Comparison of ENCODE assay signal across 25 cellular contexts in the genomic region with DNA sequence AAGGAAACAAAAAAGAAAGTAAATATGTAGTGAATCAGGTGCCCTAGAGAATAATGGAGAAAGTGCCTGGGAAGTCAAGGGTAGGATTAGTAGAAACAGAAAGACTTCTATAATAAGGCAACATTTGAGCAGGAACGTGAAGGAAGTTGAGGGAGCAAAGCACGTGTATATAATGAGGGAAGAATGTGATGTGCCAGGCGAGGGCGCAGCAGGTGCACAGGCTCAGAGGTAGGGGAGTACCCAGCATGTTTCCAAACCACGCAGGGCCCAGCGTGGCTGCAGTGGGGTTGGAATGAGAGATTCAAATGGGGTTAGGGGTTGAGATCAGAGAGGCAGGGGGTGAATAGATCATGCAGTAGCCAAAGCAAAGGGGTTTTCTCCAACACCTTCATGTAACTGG.
A peak's percentile ranks its signal among the peaks of the same experiment; 100 is the strongest.
DNase-seq lines count a peak whose midpoint lies in the region; ATAC-seq, FAIRE-seq and TF ChIP-seq lines count a peak whose summit lies in the region.
"Had no signal": no experiment of that assay in that cellular context is flagged by ENCODE, and none has a peak within 500 bp of the region (broad histone marks: within the 10 kb centered on the region; RNA-seq: fewer than 3 reads in every experiment).

No MANE protein-coding gene starts in this region.

- no peaks in the 10 kb centered on the region for H3K36me3 Mint-ChIP-seq in nephron progenitor cell (ENCODE audit: low read depth)
- H3K36me3 Mint-ChIP-seq: naive thymus-derived CD8-positive, alpha-beta T cell; stimulated activated memory B cell treated with anti-CD40 and anti-IgM and Interleukin-4, amounts not matched to agents 10 μg/mL and 1 μg/mL and 100 μg/mL, for 72 hours had no signal

- H3K9me3 Mint-ChIP-seq in nephron progenitor cell, result no peaks in the 10 kb centered on the region
- H3K9me3 Mint-ChIP-seq: activated CD4-positive, alpha-beta T cell treated with anti-CD3 and anti-CD28 coated beads, Interleukin-2, amount 10 ng/mL, durations not matched to agents 7 days and 5 days; naive thymus-derived CD8-positive, alpha-beta T cell; stimulated activated memory B cell treated with anti-CD40 and anti-IgM and Interleukin-4, amounts not matched to agents 10 μg/mL and 1 μg/mL and 100 μg/mL, for 72 hours had no signal

- no peak overlapping the region for H3K9ac ChIP-seq in SU-DHL-6 (ENCODE audit: low read length)
- H3K9ac ChIP-seq: GM23248, KMS-11 had no signal

- peak overlapping the region; percentile 88 for H2AFZ ChIP-seq in SU-DHL-6 (ENCODE audit: low read depth, low read length, severe bottlenecking)
- H2AFZ ChIP-seq: GM23248 had no signal

- no peak overlapping the region for H3K4me2 ChIP-seq in SU-DHL-6 (ENCODE audit: low read depth, low read length, poor library complexity, severe bottlenecking)
- H3K4me2 ChIP-seq: KMS-11 had no signal

- peak overlapping the region; percentile 48 for H3K4me3 Mint-ChIP-seq in nephron progenitor cell
- H3K4me3 Mint-ChIP-seq: activated CD4-positive, alpha-beta T cell treated with anti-CD3 and anti-CD28 coated beads, Interleukin-2, amount 10 ng/mL, durations not matched to agents 7 days and 5 days; naive thymus-derived CD8-positive, alpha-beta T cell; stimulated activated memory B cell treated with anti-CD40 and anti-IgM and Interleukin-4, amounts not matched to agents 10 μg/mL and 1 μg/mL and 100 μg/mL, for 72 hours had no signal

- TF ChIP-seq CTCF in GM12864 (IDR thresholded peaks at IDR 0.05; ENCODE audit: low read depth, low read length, missing control alignments) (peak; percentile 21), SU-DHL-6 (IDR thresholded peaks at IDR 0.05; ENCODE audit: insufficient read depth, low read length, poor library complexity, severe bottlenecking) (peak; percentile 18), nephron progenitor cell (IDR thresholded peaks at IDR 0.05) (no peak)

- no peaks in the 10 kb centered on the region for H3K27me3 ChIP-seq in SU-DHL-6 (ENCODE audit: low read length)
- H3K27me3 ChIP-seq: testis had no signal

- peaks cover 16% of the 10 kb centered on the region for H3K27me3 Mint-ChIP-seq in nephron progenitor cell (ENCODE audit: low read depth, poor library complexity)
- H3K27me3 Mint-ChIP-seq: stimulated activated memory B cell treated with anti-CD40 and anti-IgM and Interleukin-4, amounts not matched to agents 10 μg/mL and 1 μg/mL and 100 μg/mL, for 72 hours had no signal

- no peak overlapping the region for H3K27ac Mint-ChIP-seq in nephron progenitor cell
- H3K27ac Mint-ChIP-seq: activated CD4-positive, alpha-beta T cell treated with anti-CD3 and anti-CD28 coated beads, Interleukin-2, amount 10 ng/mL, durations not matched to agents 7 days and 5 days; stimulated activated memory B cell treated with anti-CD40 and anti-IgM and Interleukin-4, amounts not matched to agents 10 μg/mL and 1 μg/mL and 100 μg/mL, for 72 hours had no signal

- H3K4me3 ChIP-seq in GM12864 (ENCODE audit: low read depth, low read length), result no peak overlapping the region
- no peak overlapping the region for H3K4me3 ChIP-seq in SU-DHL-6 (ENCODE audit: insufficient read depth, low read length, poor library complexity, severe bottlenecking)
- H3K4me3 ChIP-seq: coronary artery, GM23248, testis had no signal

- no peaks in the 10 kb centered on the region for H3K9me2 ChIP-seq in SU-DHL-6 (replicated peaks; ENCODE audit: insufficient read depth, low read length)

- peak; percentile 23; the same call in 1 of the 2 replicates for TF ChIP-seq RAD21 in Ishikawa (IDR thresholded peaks at IDR 0.05; ENCODE audit: low read depth)

- DNase-seq in GM12864 (ENCODE audit: low read depth) (no peak), nephron progenitor cell (no peak), GM19239 (ENCODE audit: insufficient read length, low spot score) (no peak)
- DNase-seq: activated CD4-positive, alpha-beta T cell treated with anti-CD3 and anti-CD28 coated beads, Interleukin-2, amount 10 ng/mL, durations not matched to agents 7 days and 5 days; activated CD8-positive, alpha-beta memory T cell treated with anti-CD3 and anti-CD28 coated beads, Interleukin-2, amount 50 U/mL, for 4 hours; activated effector memory CD4-positive, alpha-beta T cell treated with Interleukin-2 at 50 U/mL for 16 hours; brain microvascular endothelial cell; DMS79; GM23248; left cardiac atrium; mesendoderm; naive thymus-derived CD8-positive, alpha-beta T cell; NCI-H1048; NCI-H2081 treated with DMSO at 0.1 percent for 48 hours; NCI-H524; SHP77 treated with DMSO at 0.1 percent for 48 hours; T-helper 1 cell; testis had no signal

- H3K27ac ChIP-seq in SU-DHL-6 (ENCODE audit: low read depth, low read length), result no peak overlapping the region
- H3K27ac ChIP-seq: brain microvascular endothelial cell, coronary artery, GM23248, KMS-11, testis had no signal

- ATAC-seq in GM21576 (IDR thresholded peaks at IDR 0.05; ENCODE audit: unreplicated experiment) (no peak), GM21526 (IDR thresholded peaks at IDR 0.05; ENCODE audit: low FRiP score, unreplicated experiment) (no peak)
- ATAC-seq: left cardiac atrium; naive thymus-derived CD8-positive, alpha-beta T cell; stimulated activated memory B cell treated with anti-CD40 and anti-IgM and Interleukin-4, amounts not matched to agents 10 μg/mL and 1 μg/mL and 100 μg/mL, for 72 hours had no signal

- no peaks in the 10 kb centered on the region for H3K36me3 ChIP-seq in SU-DHL-6 (ENCODE audit: low read length)
- H3K36me3 ChIP-seq: brain microvascular endothelial cell had no signal

- TF ChIP-seq EP300 in Ishikawa (IDR thresholded peaks at IDR 0.05; ENCODE audit: borderline replicate concordance), result no peak

- H4K20me1 ChIP-seq in SU-DHL-6 (ENCODE audit: low read depth, low read length), result no peaks in the 10 kb centered on the region

- no peak for FAIRE-seq in GM19239 (lab: Jason Lieb, UNC)

- H3K9me3 ChIP-seq in SU-DHL-6 (ENCODE audit: insufficient read depth, low read length), result no peaks in the 10 kb centered on the region
- H3K9me3 ChIP-seq: testis had no signal

- H3K4me1 Mint-ChIP-seq in nephron progenitor cell, result peaks cover 28% of the 10 kb centered on the region

- no peaks in the 10 kb centered on the region for H3K79me2 ChIP-seq in SU-DHL-6 (ENCODE audit: insufficient read depth, low read length)

- no peaks in the 10 kb centered on the region for H3F3A ChIP-seq in SU-DHL-6 (ENCODE audit: insufficient read depth)

TF ChIP-seq in Ishikawa, 13 proteins besides CTCF, POLR2A, EP300 and RAD21:
- no peak for TF ChIP-seq CREB1 (IDR thresholded peaks at IDR 0.05; ENCODE audit: low read depth)
- TF ChIP-seq, protein P1, sequence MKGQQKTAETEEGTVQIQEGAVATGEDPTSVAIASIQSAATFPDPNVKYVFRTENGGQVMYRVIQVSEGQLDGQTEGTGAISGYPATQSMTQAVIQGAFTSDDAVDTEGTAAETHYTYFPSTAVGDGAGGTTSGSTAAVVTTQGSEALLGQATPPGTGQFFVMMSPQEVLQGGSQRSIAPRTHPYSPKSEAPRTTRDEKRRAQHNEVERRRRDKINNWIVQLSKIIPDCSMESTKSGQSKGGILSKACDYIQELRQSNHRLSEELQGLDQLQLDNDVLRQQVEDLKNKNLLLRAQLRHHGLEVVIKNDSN (IDR thresholded peaks at IDR 0.05), result no peak
- TF ChIP-seq YY1 (IDR thresholded peaks at IDR 0.05; ENCODE audit: low read depth), result no peak
- TF ChIP-seq, protein P2, sequence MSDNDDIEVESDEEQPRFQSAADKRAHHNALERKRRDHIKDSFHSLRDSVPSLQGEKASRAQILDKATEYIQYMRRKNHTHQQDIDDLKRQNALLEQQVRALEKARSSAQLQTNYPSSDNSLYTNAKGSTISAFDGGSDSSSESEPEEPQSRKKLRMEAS (IDR thresholded peaks at IDR 0.05), result no peak; the same call in 1 of the 2 replicates
- TF ChIP-seq, protein P3, sequence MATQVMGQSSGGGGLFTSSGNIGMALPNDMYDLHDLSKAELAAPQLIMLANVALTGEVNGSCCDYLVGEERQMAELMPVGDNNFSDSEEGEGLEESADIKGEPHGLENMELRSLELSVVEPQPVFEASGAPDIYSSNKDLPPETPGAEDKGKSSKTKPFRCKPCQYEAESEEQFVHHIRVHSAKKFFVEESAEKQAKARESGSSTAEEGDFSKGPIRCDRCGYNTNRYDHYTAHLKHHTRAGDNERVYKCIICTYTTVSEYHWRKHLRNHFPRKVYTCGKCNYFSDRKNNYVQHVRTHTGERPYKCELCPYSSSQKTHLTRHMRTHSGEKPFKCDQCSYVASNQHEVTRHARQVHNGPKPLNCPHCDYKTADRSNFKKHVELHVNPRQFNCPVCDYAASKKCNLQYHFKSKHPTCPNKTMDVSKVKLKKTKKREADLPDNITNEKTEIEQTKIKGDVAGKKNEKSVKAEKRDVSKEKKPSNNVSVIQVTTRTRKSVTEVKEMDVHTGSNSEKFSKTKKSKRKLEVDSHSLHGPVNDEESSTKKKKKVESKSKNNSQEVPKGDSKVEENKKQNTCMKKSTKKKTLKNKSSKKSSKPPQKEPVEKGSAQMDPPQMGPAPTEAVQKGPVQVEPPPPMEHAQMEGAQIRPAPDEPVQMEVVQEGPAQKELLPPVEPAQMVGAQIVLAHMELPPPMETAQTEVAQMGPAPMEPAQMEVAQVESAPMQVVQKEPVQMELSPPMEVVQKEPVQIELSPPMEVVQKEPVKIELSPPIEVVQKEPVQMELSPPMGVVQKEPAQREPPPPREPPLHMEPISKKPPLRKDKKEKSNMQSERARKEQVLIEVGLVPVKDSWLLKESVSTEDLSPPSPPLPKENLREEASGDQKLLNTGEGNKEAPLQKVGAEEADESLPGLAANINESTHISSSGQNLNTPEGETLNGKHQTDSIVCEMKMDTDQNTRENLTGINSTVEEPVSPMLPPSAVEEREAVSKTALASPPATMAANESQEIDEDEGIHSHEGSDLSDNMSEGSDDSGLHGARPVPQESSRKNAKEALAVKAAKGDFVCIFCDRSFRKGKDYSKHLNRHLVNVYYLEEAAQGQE (IDR thresholded peaks at IDR 0.05; ENCODE audit: low read depth), result no peak
- no peak for TF ChIP-seq TEAD4 (IDR thresholded peaks at IDR 0.05)
- TF ChIP-seq ZBTB7A (IDR thresholded peaks at IDR 0.05; ENCODE audit: low read depth), result no peak
- no peak for TF ChIP-seq TAF1 (IDR thresholded peaks at IDR 0.05; ENCODE audit: low read depth)
- TF ChIP-seq FOXM1 (IDR thresholded peaks at IDR 0.05; ENCODE audit: borderline replicate concordance, low read depth), result no peak
- no peak for TF ChIP-seq EGR1 (IDR thresholded peaks at IDR 0.05)
